Comparison of ENCODE assay signal across 1 cellular context in genomic region chr1:35192056-35192852, GRCh38.
A peak's percentile ranks its signal among the peaks of the same experiment; 100 is the strongest.
TF ChIP-seq lines count a peak whose summit lies in the region.

No MANE protein-coding gene starts in this region.

TF ChIP-seq in GM23338, 12 proteins besides CTCF, POLR2A, EP300 and RAD21 (continued from another document):
- no peak for TF ChIP-seq REST (IDR thresholded peaks at IDR 0.05; ENCODE audit: unreplicated experiment)
- TF ChIP-seq, protein P1, sequence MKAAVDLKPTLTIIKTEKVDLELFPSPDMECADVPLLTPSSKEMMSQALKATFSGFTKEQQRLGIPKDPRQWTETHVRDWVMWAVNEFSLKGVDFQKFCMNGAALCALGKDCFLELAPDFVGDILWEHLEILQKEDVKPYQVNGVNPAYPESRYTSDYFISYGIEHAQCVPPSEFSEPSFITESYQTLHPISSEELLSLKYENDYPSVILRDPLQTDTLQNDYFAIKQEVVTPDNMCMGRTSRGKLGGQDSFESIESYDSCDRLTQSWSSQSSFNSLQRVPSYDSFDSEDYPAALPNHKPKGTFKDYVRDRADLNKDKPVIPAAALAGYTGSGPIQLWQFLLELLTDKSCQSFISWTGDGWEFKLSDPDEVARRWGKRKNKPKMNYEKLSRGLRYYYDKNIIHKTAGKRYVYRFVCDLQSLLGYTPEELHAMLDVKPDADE (IDR thresholded peaks at IDR 0.05): no peak
- TF ChIP-seq EZH2 (IDR thresholded peaks at IDR 0.05; ENCODE audit: low read depth, unreplicated experiment): no peak
- no peak for TF ChIP-seq STAT1 (IDR thresholded peaks at IDR 0.05; ENCODE audit: unreplicated experiment)
- TF ChIP-seq POLR2AphosphoS5 (IDR thresholded peaks at IDR 0.05; ENCODE audit: low read depth): peak; percentile 57
TF ChIP-seq in GM23338: peak in this region for 2.
